In genomic region chr6:36607305-36607704, GRCh38 we compare ENCODE assay signal across 8 cellular contexts. TPM values are rescaled to one million over a fixed set of nuclear protein-coding genes. Genes with fewer than 3 reads are reported as not detected.
DNase-seq lines count a peak whose midpoint lies in the region; ATAC-seq and TF ChIP-seq lines count a peak whose summit lies in the region.
"Not testable (repeated sequence)": the region's sequence is repeated elsewhere in the genome, so short reads cannot be mapped to it uniquely, and the experiment has no call there.

No MANE protein-coding gene starts in this region.

- POLR2A ChIA-PET in CD4-positive, alpha-beta memory T cell (lab: Charles Lee; ENCODE audit: partially characterized antibody): interaction anchor here (0.8 to 8.9 kb wide), 7 partner anchors 8 to 162 kb away, joined by 3 to 148 read pairs (median 4); partner anchors contain the start of genes CDKN1A and SRSF3
- POLR2A ChIA-PET in PC-9 (lab: Charles Lee; ENCODE audit: unreplicated experiment): interaction anchor here (0.5 to 1.7 kb wide), 2 partner anchors 10 to 19 kb away, joined by 3 to 33 read pairs; no protein-coding TSS in a partner anchor
- POLR2A ChIA-PET in activated CD4-positive, alpha-beta memory T cell treated with anti-CD3 and anti-CD28 coated beads for 36 hours (lab: Charles Lee): interaction anchor here (0.6 to 6.3 kb wide), 3 partner anchors 10 to 162 kb away, joined by 3 to 73 read pairs (median 5); partner anchors contain the start of gene SRSF3

- H3K4me1 Mint-ChIP-seq in CD4-positive, alpha-beta memory T cell: peaks cover 51 to 79% (median 65%) of the 10 kb centered on the region in 4 donors
- peaks cover 66% of the 10 kb centered on the region for H3K4me1 Mint-ChIP-seq in activated CD4-positive, alpha-beta memory T cell treated with anti-CD3 and anti-CD28 coated beads for 36 hours (ENCODE audit: low read depth)
- H3K4me1 Mint-ChIP-seq in activated naive CD8-positive, alpha-beta T cell treated with anti-CD3 and anti-CD28 coated beads, Interleukin-2, amount 50 U/mL, for 24 hours: peaks cover 52% of the 10 kb centered on the region
- H3K4me1 Mint-ChIP-seq in memory B cell: peaks cover 38% of the 10 kb centered on the region
- peaks cover 44% of the 10 kb centered on the region for H3K4me1 Mint-ChIP-seq in osteocyte (ENCODE audit: unreplicated experiment)

- peak overlapping the region; percentile 48 to 97 (median 78) for H3K27ac Mint-ChIP-seq in CD4-positive, alpha-beta memory T cell
- peak overlapping the region; percentile 73 for H3K27ac Mint-ChIP-seq in activated CD4-positive, alpha-beta memory T cell treated with anti-CD3 and anti-CD28 coated beads for 36 hours
- H3K27ac Mint-ChIP-seq in activated naive CD8-positive, alpha-beta T cell treated with anti-CD3 and anti-CD28 coated beads, Interleukin-2, amount 50 U/mL, for 24 hours: peak overlapping the region; percentile 38
- H3K27ac Mint-ChIP-seq in memory B cell: peak overlapping the region; percentile 62
- peak overlapping the region; percentile 71 for H3K27ac Mint-ChIP-seq in osteocyte (ENCODE audit: unreplicated experiment)

- DNase-seq in CD4-positive, alpha-beta memory T cell; PC-9; activated CD4-positive, alpha-beta memory T cell treated with anti-CD3 and anti-CD28 coated beads for 36 hours; activated naive CD8-positive, alpha-beta T cell treated with anti-CD3 and anti-CD28 coated beads, Interleukin-2, amount 50 U/mL, for 24 hours; epithelial cell of prostate (ENCODE audit: low read depth, low spot score); memory B cell (ENCODE audit: low spot score in 2 of 2); osteocyte (ENCODE audit: extremely low spot score, unreplicated experiment): not testable (repeated sequence)
- peak; percentile 31 to 40 for DNase-seq in thyroid gland

- peaks cover 38% of the 10 kb centered on the region for H3K79me2 ChIP-seq in PC-9 (ENCODE audit: low read depth)

- peaks cover 67 to 88% of the 10 kb centered on the region in 2 donors for H3K36me3 Mint-ChIP-seq in CD4-positive, alpha-beta memory T cell
- peaks cover 83% of the 10 kb centered on the region for H3K36me3 Mint-ChIP-seq in activated CD4-positive, alpha-beta memory T cell treated with anti-CD3 and anti-CD28 coated beads for 36 hours
- peaks cover 85% of the 10 kb centered on the region for H3K36me3 Mint-ChIP-seq in activated naive CD8-positive, alpha-beta T cell treated with anti-CD3 and anti-CD28 coated beads, Interleukin-2, amount 50 U/mL, for 24 hours (ENCODE audit: low read depth)
- H3K36me3 Mint-ChIP-seq in memory B cell (peaks cover 38% of the 10 kb centered on the region), osteocyte (ENCODE audit: unreplicated experiment) (peaks cover 69% of the 10 kb centered on the region)

- not testable (repeated sequence) for TF ChIP-seq POLR2A in thyroid gland (IDR thresholded peaks at IDR 0.05)

- not testable (repeated sequence) for H3K9me3 ChIP-seq in CD4-positive, alpha-beta memory T cell (ENCODE audit: control insufficient read depth in 1 of 2, low read length in 2 of 2); PC-9 (ENCODE audit: insufficient read depth, low read depth); thyroid gland

- not testable (repeated sequence) for H2AFZ ChIP-seq in PC-9

- not testable (repeated sequence) for H3K4me3 ChIP-seq in CD4-positive, alpha-beta memory T cell (ENCODE audit: low read length in 2 of 2); PC-9; thyroid gland (replicated peaks in 1 of 3)

- not testable (repeated sequence) for H3K27me3 Mint-ChIP-seq in CD4-positive, alpha-beta memory T cell; activated CD4-positive, alpha-beta memory T cell treated with anti-CD3 and anti-CD28 coated beads for 36 hours; activated naive CD8-positive, alpha-beta T cell treated with anti-CD3 and anti-CD28 coated beads, Interleukin-2, amount 50 U/mL, for 24 hours; memory B cell; osteocyte (ENCODE audit: unreplicated experiment)

- H3K36me3 ChIP-seq in CD4-positive, alpha-beta memory T cell (ENCODE audit: insufficient read depth, low read length): peaks cover 68% of the 10 kb centered on the region
- peaks cover 53% of the 10 kb centered on the region for H3K36me3 ChIP-seq in PC-9 (ENCODE audit: low read depth)
- H3K36me3 ChIP-seq in thyroid gland: peaks cover 53 to 62% of the 10 kb centered on the region in 2 donors

- H3K27me3 ChIP-seq in CD4-positive, alpha-beta memory T cell (ENCODE audit: insufficient read depth, low read length); PC-9 (ENCODE audit: insufficient read depth, low read depth); thyroid gland: not testable (repeated sequence)

- H3F3A ChIP-seq in PC-9 (ENCODE audit: insufficient read depth, low read depth): peaks cover 98% of the 10 kb centered on the region

- CTCF ChIA-PET in CD4-positive, alpha-beta memory T cell (lab: Charles Lee; ENCODE audit: partially characterized antibody): interaction anchor here (1.0 to 3.0 kb wide), 5 partner anchors 8 to 73 kb away, joined by 3 to 21 read pairs (median 4); no protein-coding TSS in a partner anchor
- CTCF ChIA-PET in PC-9 (lab: Charles Lee): interaction anchor here (0.7 kb wide), 1 partner anchor 185 kb away, joined by 6 read pairs; no protein-coding TSS in a partner anchor
- CTCF ChIA-PET in activated CD4-positive, alpha-beta memory T cell treated with anti-CD3 and anti-CD28 coated beads for 36 hours (lab: Charles Lee): interaction anchor here (1.8 kb wide), 1 partner anchor 8 kb away, joined by 12 read pairs; no protein-coding TSS in a partner anchor

- H3K4me3 Mint-ChIP-seq in CD4-positive, alpha-beta memory T cell: peak overlapping the region in 2 of 8 donors; percentile 39 to 52
- H3K4me3 Mint-ChIP-seq in activated CD4-positive, alpha-beta memory T cell treated with anti-CD3 and anti-CD28 coated beads for 36 hours; activated naive CD8-positive, alpha-beta T cell treated with anti-CD3 and anti-CD28 coated beads, Interleukin-2, amount 50 U/mL, for 24 hours; memory B cell; osteocyte (ENCODE audit: unreplicated experiment): not testable (repeated sequence)

- not testable (repeated sequence) for BruUV-seq in PC-9 (replicated peaks; lab: Mats Ljungman, UMichigan)

- peaks cover 83% of the 10 kb centered on the region for H3K4me1 ChIP-seq in CD4-positive, alpha-beta memory T cell (ENCODE audit: insufficient read depth, low read length)
- not testable (repeated sequence) for H3K4me1 ChIP-seq in PC-9 (replicated peaks; ENCODE audit: insufficient read depth)
- peaks cover 25 to 63% of the 10 kb centered on the region in 2 donors for H3K4me1 ChIP-seq in thyroid gland

- peak overlapping the region; percentile 0 for H3K27ac ChIP-seq in CD4-positive, alpha-beta memory T cell (ENCODE audit: low read depth, low read length)
- H3K27ac ChIP-seq in PC-9 (0 out of 2 replicates have a peak overlapping the region, but pooled peaks have one; percentile 1), epithelial cell of prostate (peak overlapping the region; percentile 83), thyroid gland (peak overlapping the region in 2 of 3 donors; percentile 2 to 35)

- peaks cover 71% of the 10 kb centered on the region for H4K20me1 ChIP-seq in PC-9 (ENCODE audit: insufficient read depth)

- 86 to 88% methylated on average over 8 of the region's 8 CpGs for WGBS in thyroid gland, 2 donors

- not testable (repeated sequence) for ATAC-seq in activated naive CD8-positive, alpha-beta T cell treated with anti-CD3 and anti-CD28 coated beads, Interleukin-2, amount 50 U/mL, for 24 hours; memory B cell (ENCODE audit: low read depth)

- H3K9me3 Mint-ChIP-seq in CD4-positive, alpha-beta memory T cell; activated CD4-positive, alpha-beta memory T cell treated with anti-CD3 and anti-CD28 coated beads for 36 hours; activated naive CD8-positive, alpha-beta T cell treated with anti-CD3 and anti-CD28 coated beads, Interleukin-2, amount 50 U/mL, for 24 hours; memory B cell; osteocyte (ENCODE audit: unreplicated experiment): not testable (repeated sequence)

- intact Hi-C loops in CD4-positive, alpha-beta memory T cell (cut with micrococcal nuclease); PC-9 (cut with micrococcal nuclease; ENCODE audit: unreplicated experiment); activated CD4-positive, alpha-beta memory T cell treated with anti-CD3 and anti-CD28 coated beads for 36 hours (cut with micrococcal nuclease); thyroid gland (cut with DNase I): not testable (repeated sequence)

- not testable (repeated sequence) for TF ChIP-seq CTCF in PC-9 (conservative IDR thresholded peaks at IDR 0.05); osteocyte (IDR thresholded peaks at IDR 0.05); thyroid gland (IDR thresholded peaks at IDR 0.05)

- not testable (repeated sequence) for H3K4me2 ChIP-seq in PC-9

- H3K9me2 ChIP-seq in PC-9 (ENCODE audit: insufficient read depth): not testable (repeated sequence)

RNA-seq across cellular contexts. Expression of gene SRSF3, which starts 13.1 kb away (rescaled TPM):
- total RNA-seq in CD4-positive, alpha-beta memory T cell: 100 to 1,000 TPM; 337 to 350 TPM
- polyA plus RNA-seq in CD4-positive, alpha-beta memory T cell: 100 to 1,000 TPM; 293 to 328 TPM
- 278 and 282 TPM in 2 replicates for total RNA-seq in PC-9 (2021)
- total RNA-seq in activated CD4-positive, alpha-beta memory T cell treated with anti-CD3 and anti-CD28 coated beads for 36 hours: 100 to 1,000 TPM; 390 to 392 TPM
- 209 and 216 TPM in 2 replicates for total RNA-seq in osteocyte
- total RNA-seq in thyroid gland: 100 to 1,000 TPM; 120 to 287 (median 144) TPM

Comparison
In these comparisons a context has a peak if more than half of its experiments do, and no peak if none do; other contexts are left out.
1. H3K27ac ChIP-seq: peak in every context shown above with its lines; median percentile 83 in epithelial cell of prostate; 18 in thyroid gland; 1 in PC-9; 0 in CD4-positive, alpha-beta memory T cell.